ENCODE assay signal across 27 cellular contexts in the genomic region with DNA sequence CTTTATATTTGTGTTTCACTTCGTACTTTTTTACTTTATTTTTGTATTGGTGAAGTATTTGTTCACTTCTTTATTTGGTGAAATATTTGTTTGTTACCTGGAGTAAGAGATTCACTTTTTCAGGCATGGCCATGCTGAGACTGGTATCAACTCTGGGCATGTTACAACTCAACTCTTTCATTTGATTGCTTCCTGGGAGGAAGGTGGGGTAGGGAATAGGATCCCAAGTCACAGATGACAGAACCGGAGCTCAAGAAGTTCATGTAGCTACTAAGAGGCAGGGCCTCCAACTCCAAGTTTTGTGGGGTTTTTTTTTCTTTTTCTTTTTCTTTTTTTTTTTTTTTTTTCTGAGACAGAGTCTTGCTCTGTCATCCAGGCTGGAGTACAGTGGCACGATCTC. TPM values are rescaled to one million over a fixed set of nuclear protein-coding genes. Genes with fewer than 3 reads are reported as not detected.
"Had no signal": no experiment of that assay in that cellular context is flagged by ENCODE, and none has a peak within 500 bp of the region (broad histone marks: within the 10 kb centered on the region; RNA-seq: fewer than 3 reads in every experiment).

No MANE protein-coding gene starts in this region.

- H3K4me3 Mint-ChIP-seq: naive B cell; nephron; stimulated activated naive B cell treated with anti-CD40 and anti-IgM and Interleukin-4, amounts not matched to agents 10 μg/mL and 1 μg/mL and 100 μg/mL, for 72 hours had no signal

- H3K27ac Mint-ChIP-seq: naive B cell; nephron; stimulated activated naive B cell treated with anti-CD40 and anti-IgM and Interleukin-4, amounts not matched to agents 10 μg/mL and 1 μg/mL and 100 μg/mL, for 72 hours had no signal

- H3K4me3 ChIP-seq: colonic mucosa, esophagus muscularis mucosa, lung, pancreas, psoas muscle, right lobe of liver, spleen, stomach, thoracic aorta, transverse colon had no signal

- H3K36me3 ChIP-seq: colonic mucosa, esophagus muscularis mucosa, pancreas, right lobe of liver, spleen, stomach, thoracic aorta, transverse colon had no signal

- H3K9me3 ChIP-seq: colonic mucosa, pancreas, psoas muscle, right lobe of liver, thoracic aorta had no signal

- H3K27me3 ChIP-seq: colonic mucosa, pancreas, right lobe of liver had no signal

- H3K4me1 Mint-ChIP-seq: nephron had no signal

- DNase-seq: colonic mucosa; dermis blood vessel endothelial cell; foreskin fibroblast; left colon; left ventricle myocardium superior; mesendoderm; naive B cell; occipital lobe; psoas muscle; retina; right lobe of liver; stimulated activated CD4-positive, alpha-beta T cell treated with anti-CD3 and anti-CD28 coated beads, Interleukin-15, amount 100 ng/mL, for 24 hours; stimulated activated CD4-positive, alpha-beta T cell treated with anti-CD3 and anti-CD28 coated beads, Interleukin-2, amount 100 ng/mL, for 24 hours; stimulated activated CD4-positive, alpha-beta T cell treated with anti-CD3 and anti-CD28 coated beads, Interleukin-4, amount 100 ng/mL, for 4 hours; stimulated activated naive B cell treated with anti-CD40 and anti-IgM and Interleukin-4, amounts not matched to agents 10 μg/mL and 1 μg/mL and 100 μg/mL, for 72 hours; stomach; substantia nigra; transverse colon had no signal

- ATAC-seq: left colon; left ventricle myocardium superior; pancreas; psoas muscle; right lobe of liver; stimulated activated naive B cell treated with anti-CD40 and anti-IgM and Interleukin-4, amounts not matched to agents 10 μg/mL and 1 μg/mL and 100 μg/mL, for 72 hours had no signal

- H3K4me1 ChIP-seq: colonic mucosa, esophagus muscularis mucosa, pancreas, psoas muscle, right lobe of liver, stomach, transverse colon had no signal

- H3K27ac ChIP-seq: colonic mucosa, esophagus muscularis mucosa, pancreas, psoas muscle, right lobe of liver, spleen, stomach, thoracic aorta, transverse colon had no signal

RNA-seq across cellular contexts. Expression of gene ADGRD2, which starts 6.1 kb away (rescaled TPM):
- total RNA-seq: colonic mucosa, dermis blood vessel endothelial cell, esophagus muscularis mucosa, kidney epithelial cell, left colon, left ventricle myocardium superior, lung, occipital lobe, pancreas, psoas muscle, right lobe of liver, skeletal muscle tissue, stomach, thoracic aorta, transverse colon, urinary bladder had no signal
- polyA plus RNA-seq: lung, psoas muscle, stomach, urinary bladder had no signal
